In genomic region chr13:35961461-35962220, GRCh38 we compare ENCODE assay signal across 1 cellular context.
TF ChIP-seq lines count a peak whose summit lies in the region.

No MANE protein-coding gene starts in this region.

TF ChIP-seq in SK-N-SH, 30 proteins besides CTCF, POLR2A, EP300 and RAD21 (continued from another document):
- TF ChIP-seq, protein P1, sequence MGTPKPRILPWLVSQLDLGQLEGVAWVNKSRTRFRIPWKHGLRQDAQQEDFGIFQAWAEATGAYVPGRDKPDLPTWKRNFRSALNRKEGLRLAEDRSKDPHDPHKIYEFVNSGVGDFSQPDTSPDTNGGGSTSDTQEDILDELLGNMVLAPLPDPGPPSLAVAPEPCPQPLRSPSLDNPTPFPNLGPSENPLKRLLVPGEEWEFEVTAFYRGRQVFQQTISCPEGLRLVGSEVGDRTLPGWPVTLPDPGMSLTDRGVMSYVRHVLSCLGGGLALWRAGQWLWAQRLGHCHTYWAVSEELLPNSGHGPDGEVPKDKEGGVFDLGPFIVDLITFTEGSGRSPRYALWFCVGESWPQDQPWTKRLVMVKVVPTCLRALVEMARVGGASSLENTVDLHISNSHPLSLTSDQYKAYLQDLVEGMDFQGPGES (IDR thresholded peaks at IDR 0.05; ENCODE audit: low read depth, low read length) = no peak
- no peak for TF ChIP-seq YY1 (IDR thresholded peaks at IDR 0.05; ENCODE audit: low read depth)
- no peak for TF ChIP-seq RFX5 (IDR thresholded peaks at IDR 0.05; ENCODE audit: low read length)
- TF ChIP-seq GABPA (IDR thresholded peaks at IDR 0.05; ENCODE audit: low read depth) = no peak
- no peak for TF ChIP-seq POLR2AphosphoS5 (IDR thresholded peaks at IDR 0.05; ENCODE audit: low read depth, low read length)
- no peak for TF ChIP-seq JUND (IDR thresholded peaks at IDR 0.05)
- no peak for TF ChIP-seq ELF1 (IDR thresholded peaks at IDR 0.05)
- no peak for TF ChIP-seq RCOR1 (IDR thresholded peaks at IDR 0.05; ENCODE audit: low read length)
- no peak for TF ChIP-seq SIN3A (IDR thresholded peaks at IDR 0.05; ENCODE audit: borderline replicate concordance, low read depth, low read length)
- TF ChIP-seq ZBTB33 (IDR thresholded peaks at IDR 0.05; ENCODE audit: borderline replicate concordance, low read depth) = no peak
- no peak for TF ChIP-seq REST (IDR thresholded peaks at IDR 0.05; ENCODE audit: low read depth, low read length)
